Comparison of ENCODE assay signal across 21 cellular contexts in the genomic region with DNA sequence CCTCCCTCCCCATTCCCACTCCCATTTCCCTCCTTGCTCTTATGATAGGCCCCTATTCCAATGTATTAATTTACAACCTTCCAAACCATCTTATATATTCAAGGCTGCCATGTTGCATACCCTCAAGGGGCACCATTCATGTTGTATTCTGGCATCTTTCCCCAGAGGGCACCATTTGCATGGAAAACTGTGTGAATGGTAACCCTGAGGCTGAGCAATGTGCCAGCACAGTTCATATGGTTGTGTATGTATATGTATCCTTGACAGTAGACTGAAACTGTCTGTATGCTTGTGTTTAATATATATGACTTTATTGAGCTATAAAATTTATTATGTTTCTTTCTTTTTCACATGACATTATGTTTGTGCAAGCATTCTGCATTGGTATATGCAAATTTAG. TPM values are rescaled to one million over a fixed set of nuclear protein-coding genes. Genes with fewer than 3 reads are reported as not detected.
DNase-seq lines count a peak whose midpoint lies in the region; ATAC-seq, FAIRE-seq and TF ChIP-seq lines count a peak whose summit lies in the region.
"Had no signal": no experiment of that assay in that cellular context is flagged by ENCODE, and none has a peak within 500 bp of the region (broad histone marks: within the 10 kb centered on the region; RNA-seq: fewer than 3 reads in every experiment).

No MANE protein-coding gene starts in this region.

- H3K27me3 ChIP-seq in breast epithelium (no peaks in the 10 kb centered on the region), K562 (ENCODE audit: control insufficient read depth in 2 of 2, insufficient read depth in 2 of 2, low read length in 2 of 2) (peaks cover 0 to 5% of the 10 kb centered on the region in 2 experiments; a peak in 3 of 5 replicates)
- H3K27me3 ChIP-seq: body of pancreas had no signal

- BruUV-seq in MCF 10A (replicated peaks; lab: Mats Ljungman, UMichigan) (no TSS peak), K562 (replicated peaks; lab: Mats Ljungman, UMichigan) (no TSS peak)

- H2AFZ ChIP-seq in K562 (ENCODE audit: low read depth, low read length) = no peak overlapping the region

- no peaks in the 10 kb centered on the region for H3K79me2 ChIP-seq in K562 (ENCODE audit: control insufficient read depth, insufficient read depth, low read length)

- H3K4me3 ChIP-seq in breast epithelium (no peak overlapping the region), K562 (no peak overlapping the region)
- H3K4me3 ChIP-seq: body of pancreas had no signal

- intact Hi-C loops in MCF 10A (cut with micrococcal nuclease) (loop anchor here (1.0 kb wide), 2 partner anchors 136 to 167 kb away; no protein-coding TSS in a partner anchor), breast epithelium (cut with DNase I; ENCODE audit: low total_unique reads) (loop anchor here (10.0 kb wide), 1 partner anchor 808 kb away; no protein-coding TSS in a partner anchor), K562 (cut with micrococcal nuclease) (loop anchor here (2.0 kb wide), 1 partner anchor 136 kb away; no protein-coding TSS in a partner anchor)
- intact Hi-C loops in activated CD8-positive, alpha-beta T cell treated with anti-CD3 and anti-CD28 coated beads for 36 hours (cut with micrococcal nuclease) = no loop called here

- H3K36me3 Mint-ChIP-seq in MCF 10A (ENCODE audit: insufficient read depth, unreplicated experiment) = no peaks in the 10 kb centered on the region
- no peaks in the 10 kb centered on the region for H3K36me3 Mint-ChIP-seq in activated CD8-positive, alpha-beta T cell treated with anti-CD3 and anti-CD28 coated beads for 36 hours (ENCODE audit: low read depth)
- H3K36me3 Mint-ChIP-seq: naive B cell had no signal

- peak; percentile 28 for TF ChIP-seq CTCF in MCF 10A (IDR thresholded peaks at IDR 0.05; ENCODE audit: unreplicated experiment)
- TF ChIP-seq CTCF in breast epithelium (IDR thresholded peaks at IDR 0.05) = no peak
- TF ChIP-seq CTCF in K562 (IDR thresholded peaks at IDR 0.05 in 2 of 3, conservative IDR thresholded peaks at IDR 0.05 in 1 of 3; ENCODE audit: insufficient read depth in 2 of 3, low read depth in 1 of 3, low read length in 3 of 3) = peak in 2 of 3 experiments; percentile 31 to 48; a peak in 3 of 6 replicates
- no peak for TF ChIP-seq CTCF in activated CD8-positive, alpha-beta T cell treated with anti-CD3 and anti-CD28 coated beads for 36 hours (IDR thresholded peaks at IDR 0.05)

- in situ Hi-C loops in K562 (cut with MboI) = no loop called here

- peak; percentile 32 to 65; a peak in 3 of 4 replicates for TF ChIP-seq RAD21 in K562 (CRISPR knock-in tag; conservative IDR thresholded peaks at IDR 0.05 in 1 of 2, IDR thresholded peaks at IDR 0.05 in 1 of 2)

- peak; percentile 58; the same call in 2 of the 3 replicates for ATAC-seq in K562
- ATAC-seq in activated CD8-positive, alpha-beta T cell treated with anti-CD3 and anti-CD28 coated beads for 36 hours = no peak
- ATAC-seq: body of pancreas, left lobe of liver had no signal

- H3K27ac Mint-ChIP-seq in MCF 10A (ENCODE audit: low read depth, unreplicated experiment) = no peak overlapping the region
- no peak overlapping the region for H3K27ac Mint-ChIP-seq in activated CD8-positive, alpha-beta T cell treated with anti-CD3 and anti-CD28 coated beads for 36 hours
- H3K27ac Mint-ChIP-seq: naive B cell had no signal

- no peak overlapping the region for H3K4me3 Mint-ChIP-seq in MCF 10A (ENCODE audit: unreplicated experiment)
- no peak overlapping the region for H3K4me3 Mint-ChIP-seq in activated CD8-positive, alpha-beta T cell treated with anti-CD3 and anti-CD28 coated beads for 36 hours
- H3K4me3 Mint-ChIP-seq: naive B cell had no signal

- H3K4me1 ChIP-seq in breast epithelium (no peaks in the 10 kb centered on the region), K562 (replicated peaks in 1 of 2; ENCODE audit: control insufficient read depth in 2 of 2, insufficient read depth in 2 of 2, low read length in 2 of 2) (peaks cover 0 to 7% of the 10 kb centered on the region in 2 experiments; a peak in 4 of 5 replicates)

- no peaks in the 10 kb centered on the region for H3K9me1 ChIP-seq in K562 (ENCODE audit: control insufficient read depth, insufficient read depth, low read length)

- no peaks in the 10 kb centered on the region for H4K20me1 ChIP-seq in K562 (replicated peaks; ENCODE audit: control insufficient read depth, insufficient read depth, low read length)

- no peaks in the 10 kb centered on the region for H3K9me3 Mint-ChIP-seq in MCF 10A (ENCODE audit: unreplicated experiment)
- no peaks in the 10 kb centered on the region for H3K9me3 Mint-ChIP-seq in activated CD8-positive, alpha-beta T cell treated with anti-CD3 and anti-CD28 coated beads for 36 hours

- H3K9me3 ChIP-seq in breast epithelium (no peaks in the 10 kb centered on the region), K562 (replicated peaks; ENCODE audit: control insufficient read depth, insufficient read depth, low read depth, low read length) (no peaks in the 10 kb centered on the region)
- H3K9me3 ChIP-seq: body of pancreas had no signal

- no peak for TF ChIP-seq EP300 in K562 (IDR thresholded peaks at IDR 0.05; ENCODE audit: low read length)

- H3K27ac ChIP-seq in breast epithelium (no peak overlapping the region), K562 (ENCODE audit: extremely low read depth, low read depth, low read length) (no peak overlapping the region)
- H3K27ac ChIP-seq: body of pancreas had no signal

- no peak overlapping the region for H3K4me2 ChIP-seq in K562 (ENCODE audit: insufficient read depth, low read length)

- H3K4me1 Mint-ChIP-seq in MCF 10A (ENCODE audit: insufficient read depth, unreplicated experiment) = no peaks in the 10 kb centered on the region
- no peaks in the 10 kb centered on the region for H3K4me1 Mint-ChIP-seq in activated CD8-positive, alpha-beta T cell treated with anti-CD3 and anti-CD28 coated beads for 36 hours (ENCODE audit: low read depth)
- H3K4me1 Mint-ChIP-seq: naive B cell had no signal

- no peak for FAIRE-seq in K562 (lab: Jason Lieb, UNC)
- peak; percentile 23 for FAIRE-seq in urothelium cell line (lab: Jason Lieb, UNC)
- no peak for FAIRE-seq in GM12891 (lab: Jason Lieb, UNC)
- FAIRE-seq: endometrium, G401.6, RCC 7860 had no signal

- H3K9ac ChIP-seq in K562 (ENCODE audit: insufficient read depth in 1 of 2, low read depth in 2 of 2, low read length in 2 of 2) = no peak overlapping the region

- no peaks in the 10 kb centered on the region for H3K36me3 ChIP-seq in breast epithelium
- H3K36me3 ChIP-seq in K562 (ENCODE audit: control insufficient read depth, insufficient read depth, low read length) = no peaks in the 10 kb centered on the region

- peaks cover 32% of the 10 kb centered on the region for H3K27me3 Mint-ChIP-seq in MCF 10A (ENCODE audit: insufficient read depth, unreplicated experiment)
- peaks cover 34% of the 10 kb centered on the region for H3K27me3 Mint-ChIP-seq in activated CD8-positive, alpha-beta T cell treated with anti-CD3 and anti-CD28 coated beads for 36 hours

- POLR2A ChIA-PET in MCF 10A (lab: Yijun Ruan, JAX) = no interaction called here
- POLR2A ChIA-PET in K562 (lab: Yijun Ruan, JAX) = no interaction called here
- POLR2A ChIA-PET in activated CD8-positive, alpha-beta T cell treated with anti-CD3 and anti-CD28 coated beads for 36 hours (lab: Charles Lee) = no interaction called here

- peak; percentile 69 for DNase-seq in MCF 10A (ENCODE audit: unreplicated experiment)
- DNase-seq in breast epithelium (ENCODE audit: low spot score in 2 of 2) = no peak
- peak; percentile 35 for DNase-seq in NCI-H146 (lab: John Stamatoyannopoulos, UW)
- peak in 1 of 4 experiments; percentile 18 for DNase-seq in K562 (ENCODE audit: extremely low read depth in 1 of 4, low spot score in 3 of 4)
- DNase-seq in urothelium cell line (ENCODE audit: low spot score) = no peak
- no peak for DNase-seq in activated CD8-positive, alpha-beta T cell treated with anti-CD3 and anti-CD28 coated beads for 36 hours
- no peak for DNase-seq in GM12891 (ENCODE audit: insufficient read length, low spot score)
- DNase-seq in RKO (ENCODE audit: low spot score) = no peak
- DNase-seq: activated CD4-positive, alpha-beta T cell treated with anti-CD3 and anti-CD28 coated beads, Interleukin-2, amount 50 U/mL, for 4 hours; AML-193; body of pancreas; head of caudate nucleus; naive B cell; NCI-H187 treated with DMSO at 0.1 percent for 48 hours; stimulated activated CD4-positive, alpha-beta T cell treated with anti-CD3 and anti-CD28 coated beads, Interleukin-4, amount 100 ng/mL, for 4 hours; stimulated activated naive CD4-positive, alpha-beta T cell; T-helper 9 cell had no signal

- TF ChIP-seq POLR2A in breast epithelium (IDR thresholded peaks at IDR 0.05) (no peak), K562 (conservative IDR thresholded peaks at IDR 0.05) (no peak), GM12891 (IDR thresholded peaks at IDR 0.05; ENCODE audit: low read depth, low read length) (no peak)

- CTCF ChIA-PET in MCF 10A (lab: Yijun Ruan, JAX) (interaction anchor here (1.1 to 1.9 kb wide), 4 partner anchors 12 to 137 kb away, joined by 3 to 6 read pairs (median 4); no protein-coding TSS in a partner anchor), K562 (lab: Yijun Ruan, JAX; ENCODE audit: low intra/inter-chr PET ratio) (no interaction called here)
- CTCF ChIA-PET in activated CD8-positive, alpha-beta T cell treated with anti-CD3 and anti-CD28 coated beads for 36 hours (lab: Charles Lee) = no interaction called here

TF ChIP-seq in GM12891, 5 proteins besides CTCF, POLR2A, EP300 and RAD21 (continues in another document):
- no peak for TF ChIP-seq SPI1 (IDR thresholded peaks at IDR 0.05; ENCODE audit: low read depth, low read length)

RNA-seq across cellular contexts. Expression of a gene that starts 7.3 kb away (rescaled TPM):
- not detected in 2 replicates for total RNA-seq in MCF 10A (2022)
- total RNA-seq in breast epithelium = 1 to 10 TPM in 2 of 3 donors, under 1 TPM in 1; 0.16 to 9.7 (median 3.9) TPM
- not detected in 2 replicates for total RNA-seq in K562 (2011; cell fraction: chromatin; rRNA removed; ENCODE audit: low replicate concordance)
- total RNA-seq in K562 (2011; cell fraction: nucleolus; rRNA removed) = not detected in 2 replicates
- total RNA-seq in K562 (2011; cell fraction: nucleoplasm; rRNA removed) = not detected in 2 replicates
- not detected in 2 replicates for total RNA-seq in K562 (2014; rRNA removed)
- total RNA-seq in K562 (2014; rRNA removed; fragmentation: Illumina TruSeq; extraction: Trizol) = not detected in 2 replicates
- not detected in 2 replicates for total RNA-seq in K562 (2015; rRNA removed; fragmentation: Illumina TruSeq; extraction: Trizol)
- total RNA-seq in K562 (2021) = not detected in 2 replicates
- not detected in 2 replicates for polyA plus RNA-seq in K562 (2011; rRNA removed)
- not detected in 2 replicates for polyA plus RNA-seq in K562 (2011; cell fraction: cytosol; rRNA removed)
- polyA plus RNA-seq in K562 (2011; cell fraction: nucleus; rRNA removed) = not detected in 2 replicates
- not detected in 2 replicates for polyA plus RNA-seq in K562 (2012)
- not detected in 2 replicates for polyA plus RNA-seq in K562 (2014; fragmentation: Illumina TruSeq; extraction: Trizol)
- not detected for polyA plus RNA-seq in K562 (2014; fragmentation: Nextera tagmentation; extraction: Ambion mirVana)
- not detected in 2 replicates for polyA plus RNA-seq in K562 (2014; rRNA removed)
- polyA minus RNA-seq in K562 (2011; rRNA and poly(A)+ RNA removed) = not detected in 2 replicates
- polyA minus RNA-seq in K562 (2011; cell fraction: cytosol; rRNA and poly(A)+ RNA removed) = not detected in 2 replicates
- polyA minus RNA-seq in K562 (2011; cell fraction: nucleus; rRNA and poly(A)+ RNA removed) = not detected in 2 replicates
- not detected for total RNA-seq in activated CD8-positive, alpha-beta T cell treated with anti-CD3 and anti-CD28 coated beads for 36 hours
- not detected for polyA plus RNA-seq in GM12891 (2012; ENCODE audit: low read depth, missing spikeins)
- total RNA-seq: body of pancreas, left lobe of liver had no signal

Comparison
In these comparisons a context has a peak if more than half of its experiments do, and no peak if none do; other contexts are left out.
1. DNase-seq: peak in MCF 10A (single experiment) and NCI-H146 (single experiment); none in breast epithelium (0 of 2), urothelium cell line (single experiment), activated CD8-positive, alpha-beta T cell treated with anti-CD3 and anti-CD28 coated beads for 36 hours (single experiment), GM12891 (single experiment) and RKO (single experiment).
2. CTCF ChIP-seq: peak in MCF 10A (single experiment) and K562 (2 of 3); none in breast epithelium (0 of 3) and activated CD8-positive, alpha-beta T cell treated with anti-CD3 and anti-CD28 coated beads for 36 hours (single experiment).